Comparison of ENCODE assay signal across 1 cellular context in the genomic region with DNA sequence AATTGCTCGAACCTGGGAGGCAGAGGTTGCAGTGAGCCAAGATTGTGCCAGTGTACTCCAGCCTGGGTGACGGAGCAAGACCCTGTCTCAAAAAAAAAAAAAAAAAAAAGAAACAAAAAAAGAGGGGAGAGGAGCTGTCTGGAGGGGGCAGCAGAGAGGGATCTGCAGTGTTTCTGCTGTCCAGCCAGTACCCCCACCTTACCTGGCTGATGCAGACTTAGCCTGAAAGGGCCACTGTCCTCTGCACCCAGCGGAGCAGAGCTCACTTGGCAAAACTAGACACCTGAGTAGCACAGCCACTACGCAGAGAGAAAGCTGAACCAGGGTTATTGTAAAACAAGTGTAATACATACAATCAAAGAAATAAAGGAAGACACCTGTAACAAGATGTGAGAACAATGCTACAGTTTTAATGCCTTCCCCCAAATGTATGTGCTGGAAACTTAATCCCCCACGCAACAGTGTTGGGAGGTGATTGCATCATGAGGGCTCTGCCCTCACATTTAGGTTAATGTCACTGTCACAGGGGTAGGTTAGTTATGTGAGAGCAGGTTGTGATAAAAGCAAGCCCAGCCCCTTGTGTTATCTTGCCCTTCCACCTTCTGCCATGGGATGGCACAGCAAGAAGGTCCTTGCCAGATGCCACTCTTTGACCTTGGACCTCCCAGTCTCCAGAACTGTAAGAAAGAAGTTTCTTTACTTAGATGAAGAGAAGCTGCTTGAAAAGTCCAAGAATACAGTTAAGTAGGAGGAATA.
TF ChIP-seq lines count a peak whose summit lies in the region.

No MANE protein-coding gene starts in this region.

TF ChIP-seq in K562, 482 proteins besides CTCF, POLR2A, EP300 and RAD21 (continued from another document and continues in another):
- no peak for TF ChIP-seq RBBP5 (IDR thresholded peaks at IDR 0.05; ENCODE audit: borderline replicate concordance, insufficient read depth, low read length, poor library complexity, severe bottlenecking)
- TF ChIP-seq SREBF2 (CRISPR knock-in tag; IDR thresholded peaks at IDR 0.05): no peak
- no peak for TF ChIP-seq E2F3 (CRISPR knock-in tag; IDR thresholded peaks at IDR 0.05)
- no peak for TF ChIP-seq MAFK (IDR thresholded peaks at IDR 0.05; ENCODE audit: low read length)
- no peak for TF ChIP-seq MED1 (CRISPR knock-in tag; IDR thresholded peaks at IDR 0.05; ENCODE audit: borderline replicate concordance)
- TF ChIP-seq, protein P1, sequence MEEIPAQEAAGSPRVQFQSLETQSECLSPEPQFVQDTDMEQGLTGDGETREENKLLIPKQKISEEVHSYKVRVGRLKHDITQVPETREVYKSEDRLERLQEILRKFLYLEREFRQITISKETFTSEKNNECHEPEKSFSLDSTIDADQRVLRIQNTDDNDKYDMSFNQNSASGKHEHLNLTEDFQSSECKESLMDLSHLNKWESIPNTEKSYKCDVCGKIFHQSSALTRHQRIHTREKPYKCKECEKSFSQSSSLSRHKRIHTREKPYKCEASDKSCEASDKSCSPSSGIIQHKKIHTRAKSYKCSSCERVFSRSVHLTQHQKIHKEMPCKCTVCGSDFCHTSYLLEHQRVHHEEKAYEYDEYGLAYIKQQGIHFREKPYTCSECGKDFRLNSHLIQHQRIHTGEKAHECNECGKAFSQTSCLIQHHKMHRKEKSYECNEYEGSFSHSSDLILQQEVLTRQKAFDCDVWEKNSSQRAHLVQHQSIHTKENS (CRISPR knock-in tag; IDR thresholded peaks at IDR 0.05): no peak
- TF ChIP-seq, protein P2, sequence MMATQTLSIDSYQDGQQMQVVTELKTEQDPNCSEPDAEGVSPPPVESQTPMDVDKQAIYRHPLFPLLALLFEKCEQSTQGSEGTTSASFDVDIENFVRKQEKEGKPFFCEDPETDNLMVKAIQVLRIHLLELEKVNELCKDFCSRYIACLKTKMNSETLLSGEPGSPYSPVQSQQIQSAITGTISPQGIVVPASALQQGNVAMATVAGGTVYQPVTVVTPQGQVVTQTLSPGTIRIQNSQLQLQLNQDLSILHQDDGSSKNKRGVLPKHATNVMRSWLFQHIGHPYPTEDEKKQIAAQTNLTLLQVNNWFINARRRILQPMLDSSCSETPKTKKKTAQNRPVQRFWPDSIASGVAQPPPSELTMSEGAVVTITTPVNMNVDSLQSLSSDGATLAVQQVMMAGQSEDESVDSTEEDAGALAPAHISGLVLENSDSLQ (IDR thresholded peaks at IDR 0.05): peak; percentile 76
- TF ChIP-seq GATAD2B (IDR thresholded peaks at IDR 0.05; ENCODE audit: borderline replicate concordance): no peak
- TF ChIP-seq, protein P3, sequence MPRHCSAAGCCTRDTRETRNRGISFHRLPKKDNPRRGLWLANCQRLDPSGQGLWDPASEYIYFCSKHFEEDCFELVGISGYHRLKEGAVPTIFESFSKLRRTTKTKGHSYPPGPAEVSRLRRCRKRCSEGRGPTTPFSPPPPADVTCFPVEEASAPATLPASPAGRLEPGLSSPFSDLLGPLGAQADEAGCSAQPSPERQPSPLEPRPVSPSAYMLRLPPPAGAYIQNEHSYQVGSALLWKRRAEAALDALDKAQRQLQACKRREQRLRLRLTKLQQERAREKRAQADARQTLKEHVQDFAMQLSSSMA (CRISPR knock-in tag; IDR thresholded peaks at IDR 0.05): peak; percentile 14; the same call in 1 of the 2 replicates
- no peak for TF ChIP-seq DDX20 (tag; IDR thresholded peaks at IDR 0.05; ENCODE audit: low read depth)
- no peak for TF ChIP-seq HNRNPUL1 (IDR thresholded peaks at IDR 0.05; ENCODE audit: low read length)
- no peak for TF ChIP-seq ZZZ3 (IDR thresholded peaks at IDR 0.05)
- no peak for TF ChIP-seq ELF1 (tag; IDR thresholded peaks at IDR 0.05)
- no peak for TF ChIP-seq CREB1 (IDR thresholded peaks at IDR 0.05)
- no peak for TF ChIP-seq CREB1 (CRISPR knock-in tag; IDR thresholded peaks at IDR 0.05)
- TF ChIP-seq BRD9 (IDR thresholded peaks at IDR 0.05; ENCODE audit: low read depth, partially characterized antibody): no peak
- no peak for TF ChIP-seq CBFB (CRISPR knock-in tag; IDR thresholded peaks at IDR 0.05)
- no peak for TF ChIP-seq KLF13 (tag; IDR thresholded peaks at IDR 0.05; ENCODE audit: borderline replicate concordance, low read depth)
- no peak for TF ChIP-seq MIER1 (IDR thresholded peaks at IDR 0.05; ENCODE audit: low read depth)
- no peak for TF ChIP-seq MTA1 (IDR thresholded peaks at IDR 0.05; ENCODE audit: borderline replicate concordance)
- no peak for TF ChIP-seq ZKSCAN8 (CRISPR knock-in tag; IDR thresholded peaks at IDR 0.05)
- TF ChIP-seq ELK3 (CRISPR knock-in tag; IDR thresholded peaks at IDR 0.05): no peak
- TF ChIP-seq MYBL2 (IDR thresholded peaks at IDR 0.05; ENCODE audit: low read depth): no peak
- TF ChIP-seq MYBL2 (CRISPR knock-in tag; IDR thresholded peaks at IDR 0.05; ENCODE audit: borderline replicate concordance): no peak
- TF ChIP-seq, protein P4, sequence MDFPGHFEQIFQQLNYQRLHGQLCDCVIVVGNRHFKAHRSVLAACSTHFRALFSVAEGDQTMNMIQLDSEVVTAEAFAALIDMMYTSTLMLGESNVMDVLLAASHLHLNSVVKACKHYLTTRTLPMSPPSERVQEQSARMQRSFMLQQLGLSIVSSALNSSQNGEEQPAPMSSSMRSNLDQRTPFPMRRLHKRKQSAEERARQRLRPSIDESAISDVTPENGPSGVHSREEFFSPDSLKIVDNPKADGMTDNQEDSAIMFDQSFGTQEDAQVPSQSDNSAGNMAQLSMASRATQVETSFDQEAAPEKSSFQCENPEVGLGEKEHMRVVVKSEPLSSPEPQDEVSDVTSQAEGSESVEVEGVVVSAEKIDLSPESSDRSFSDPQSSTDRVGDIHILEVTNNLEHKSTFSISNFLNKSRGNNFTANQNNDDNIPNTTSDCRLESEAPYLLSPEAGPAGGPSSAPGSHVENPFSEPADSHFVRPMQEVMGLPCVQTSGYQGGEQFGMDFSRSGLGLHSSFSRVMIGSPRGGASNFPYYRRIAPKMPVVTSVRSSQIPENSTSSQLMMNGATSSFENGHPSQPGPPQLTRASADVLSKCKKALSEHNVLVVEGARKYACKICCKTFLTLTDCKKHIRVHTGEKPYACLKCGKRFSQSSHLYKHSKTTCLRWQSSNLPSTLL (IDR thresholded peaks at IDR 0.05): no peak
- TF ChIP-seq FOXK2 (conservative IDR thresholded peaks at IDR 0.05 in 1 of 2, IDR thresholded peaks at IDR 0.05 in 1 of 2; ENCODE audit: low read depth in 2 of 2): no peak
- TF ChIP-seq ZNF407 (IDR thresholded peaks at IDR 0.05; ENCODE audit: low read depth): no peak
- peak; percentile 26; the same call in 1 of the 2 replicates for TF ChIP-seq NFRKB (IDR thresholded peaks at IDR 0.05; ENCODE audit: low read depth)
- TF ChIP-seq SIRT6 (IDR thresholded peaks at IDR 0.05; ENCODE audit: low read depth, low read length): no peak
- TF ChIP-seq SAFB (IDR thresholded peaks at IDR 0.05; ENCODE audit: borderline replicate concordance, low read depth, low read length): no peak
- TF ChIP-seq, protein P5, sequence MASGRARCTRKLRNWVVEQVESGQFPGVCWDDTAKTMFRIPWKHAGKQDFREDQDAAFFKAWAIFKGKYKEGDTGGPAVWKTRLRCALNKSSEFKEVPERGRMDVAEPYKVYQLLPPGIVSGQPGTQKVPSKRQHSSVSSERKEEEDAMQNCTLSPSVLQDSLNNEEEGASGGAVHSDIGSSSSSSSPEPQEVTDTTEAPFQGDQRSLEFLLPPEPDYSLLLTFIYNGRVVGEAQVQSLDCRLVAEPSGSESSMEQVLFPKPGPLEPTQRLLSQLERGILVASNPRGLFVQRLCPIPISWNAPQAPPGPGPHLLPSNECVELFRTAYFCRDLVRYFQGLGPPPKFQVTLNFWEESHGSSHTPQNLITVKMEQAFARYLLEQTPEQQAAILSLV (tag; IDR thresholded peaks at IDR 0.05): no peak
- no peak for TF ChIP-seq GABPB1 (CRISPR knock-in tag; IDR thresholded peaks at IDR 0.05)
- TF ChIP-seq, protein P6, sequence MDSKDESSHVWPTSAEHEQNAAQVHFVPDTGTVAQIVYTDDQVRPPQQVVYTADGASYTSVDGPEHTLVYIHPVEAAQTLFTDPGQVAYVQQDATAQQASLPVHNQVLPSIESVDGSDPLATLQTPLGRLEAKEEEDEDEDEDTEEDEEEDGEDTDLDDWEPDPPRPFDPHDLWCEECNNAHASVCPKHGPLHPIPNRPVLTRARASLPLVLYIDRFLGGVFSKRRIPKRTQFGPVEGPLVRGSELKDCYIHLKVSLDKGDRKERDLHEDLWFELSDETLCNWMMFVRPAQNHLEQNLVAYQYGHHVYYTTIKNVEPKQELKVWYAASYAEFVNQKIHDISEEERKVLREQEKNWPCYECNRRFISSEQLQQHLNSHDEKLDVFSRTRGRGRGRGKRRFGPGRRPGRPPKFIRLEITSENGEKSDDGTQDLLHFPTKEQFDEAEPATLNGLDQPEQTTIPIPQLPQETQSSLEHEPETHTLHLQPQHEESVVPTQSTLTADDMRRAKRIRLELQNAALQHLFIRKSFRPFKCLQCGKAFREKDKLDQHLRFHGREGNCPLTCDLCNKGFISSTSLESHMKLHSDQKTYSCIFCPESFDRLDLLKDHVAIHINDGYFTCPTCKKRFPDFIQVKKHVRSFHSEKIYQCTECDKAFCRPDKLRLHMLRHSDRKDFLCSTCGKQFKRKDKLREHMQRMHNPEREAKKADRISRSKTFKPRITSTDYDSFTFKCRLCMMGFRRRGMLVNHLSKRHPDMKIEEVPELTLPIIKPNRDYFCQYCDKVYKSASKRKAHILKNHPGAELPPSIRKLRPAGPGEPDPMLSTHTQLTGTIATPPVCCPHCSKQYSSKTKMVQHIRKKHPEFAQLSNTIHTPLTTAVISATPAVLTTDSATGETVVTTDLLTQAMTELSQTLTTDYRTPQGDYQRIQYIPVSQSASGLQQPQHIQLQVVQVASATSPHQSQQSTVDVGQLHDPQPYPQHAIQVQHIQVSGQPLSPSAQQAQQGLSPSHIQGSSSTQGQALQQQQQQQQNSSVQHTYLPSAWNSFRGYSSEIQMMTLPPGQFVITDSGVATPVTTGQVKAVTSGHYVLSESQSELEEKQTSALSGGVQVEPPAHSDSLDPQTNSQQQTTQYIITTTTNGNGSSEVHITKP (IDR thresholded peaks at IDR 0.05; ENCODE audit: partially characterized antibody): no peak
- no peak for TF ChIP-seq RFX1 (IDR thresholded peaks at IDR 0.05)
- TF ChIP-seq ZFP1 (CRISPR knock-in tag; IDR thresholded peaks at IDR 0.05): no peak
- TF ChIP-seq KDM4B (IDR thresholded peaks at IDR 0.05; ENCODE audit: borderline replicate concordance in 2 of 2, low read depth in 1 of 2): no peak
- no peak for TF ChIP-seq FOXA3 (CRISPR knock-in tag; conservative IDR thresholded peaks at IDR 0.05 in 1 of 2, IDR thresholded peaks at IDR 0.05 in 1 of 2)
- peak; percentile 65; the same call in 1 of the 2 replicates for TF ChIP-seq DPF2 (IDR thresholded peaks at IDR 0.05)
- no peak for TF ChIP-seq SIX5 (IDR thresholded peaks at IDR 0.05; ENCODE audit: borderline replicate concordance in 1 of 2, insufficient read depth in 1 of 2, low read depth in 1 of 2, low read length in 2 of 2)
